9 cellular contexts compared by ENCODE assay signal in the genomic region with DNA sequence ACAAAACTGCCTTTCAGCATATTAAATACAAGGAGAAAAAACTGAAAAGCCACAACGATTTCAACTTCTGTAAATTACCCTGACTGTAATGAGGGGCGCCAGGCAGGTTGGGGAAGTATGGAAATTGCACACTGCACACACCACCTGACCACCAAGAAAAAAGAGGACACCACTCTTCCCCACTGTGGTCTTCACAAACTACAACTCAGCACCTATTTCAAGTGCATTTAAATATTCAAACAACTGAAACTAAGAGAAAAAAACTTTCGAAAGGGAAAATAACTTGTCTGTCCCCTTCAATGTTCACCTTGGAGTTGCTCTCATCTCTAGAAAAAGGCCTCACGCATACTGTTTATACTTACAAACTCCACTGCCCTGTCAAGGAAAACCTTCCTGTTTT. TPM values are rescaled to one million over a fixed set of nuclear protein-coding genes. Genes with fewer than 3 reads are reported as not detected.
DNase-seq lines count a peak whose midpoint lies in the region; ATAC-seq, FAIRE-seq and TF ChIP-seq lines count a peak whose summit lies in the region.
"Had no signal": no experiment of that assay in that cellular context is flagged by ENCODE, and none has a peak within 500 bp of the region (broad histone marks: within the 10 kb centered on the region; RNA-seq: fewer than 3 reads in every experiment).

No MANE protein-coding gene starts in this region.

- H3K36me3 ChIP-seq in right lobe of liver: peaks cover 0 to 5% (median 0%) of the 10 kb centered on the region in 4 donors
- peaks cover 17% of the 10 kb centered on the region for H3K36me3 ChIP-seq in upper lobe of right lung

- H3K27me3 Mint-ChIP-seq in activated naive CD8-positive, alpha-beta T cell: no peaks in the 10 kb centered on the region

- H3K27ac Mint-ChIP-seq in activated naive CD8-positive, alpha-beta T cell: peak overlapping the region; percentile 97

- H3K36me3 Mint-ChIP-seq in activated naive CD8-positive, alpha-beta T cell: peaks cover 4% of the 10 kb centered on the region

- in situ Hi-C loops in GM13977 (cut with MboI; ENCODE audit: low pct_unique_long_range_greater_than_20kb, low sequenced_read_pairs, unreplicated experiment): no loop called here

- intact Hi-C loops in right lobe of liver (cut with DNase I) (no loop called here), upper lobe of right lung (cut with DNase I) (no loop called here)

- TF ChIP-seq CTCF in GM13977 (IDR thresholded peaks at IDR 0.05; ENCODE audit: extremely low read depth, insufficient read depth, missing control alignments) (no peak), right lobe of liver (IDR thresholded peaks at IDR 0.05) (no peak), upper lobe of right lung (IDR thresholded peaks at IDR 0.05) (no peak)

- H3K4me1 Mint-ChIP-seq in activated naive CD8-positive, alpha-beta T cell (ENCODE audit: low read depth): peaks cover 50% of the 10 kb centered on the region

- H3K4me3 ChIP-seq in right lobe of liver (peak overlapping the region; percentile 46 to 72 (median 57)), upper lobe of right lung (peak overlapping the region; percentile 67)

- no peaks in the 10 kb centered on the region for H3K9me3 Mint-ChIP-seq in activated naive CD8-positive, alpha-beta T cell (ENCODE audit: low read depth)

- TF ChIP-seq POLR2A in right lobe of liver (IDR thresholded peaks at IDR 0.05): no peak

- H3K4me3 Mint-ChIP-seq in activated naive CD8-positive, alpha-beta T cell: peak overlapping the region; percentile 99

- peak; percentile 28 for ATAC-seq in HG03460 (IDR thresholded peaks at IDR 0.05; ENCODE audit: unreplicated experiment)
- no peak for ATAC-seq in right lobe of liver
- ATAC-seq in upper lobe of right lung: no peak

- peak; percentile 55 for DNase-seq in GM13977 (ENCODE audit: low spot score)
- DNase-seq in right lobe of liver: no peak
- no peak for DNase-seq in upper lobe of right lung
- DNase-seq in iPS-NIHi7 (ENCODE audit: extremely low spot score): no peak
- DNase-seq in GOT3 (lab: John Stamatoyannopoulos, UW): no peak
- no peak for DNase-seq in frontal cortex (ENCODE audit: low spot score in 2 of 2)

- H3K4me1 ChIP-seq in right lobe of liver (peaks cover 0 to 21% (median 3%) of the 10 kb centered on the region in 4 donors), upper lobe of right lung (peaks cover 46% of the 10 kb centered on the region)

- H3K27me3 ChIP-seq in right lobe of liver (no peaks in the 10 kb centered on the region), upper lobe of right lung (no peaks in the 10 kb centered on the region)

- H3K27ac ChIP-seq in right lobe of liver (peak overlapping the region; percentile 39 to 87 (median 50)), upper lobe of right lung (peak overlapping the region; percentile 83)

- H3K9me3 ChIP-seq in right lobe of liver (no peaks in the 10 kb centered on the region), upper lobe of right lung (no peaks in the 10 kb centered on the region)

- 4% methylated on average over 4 of the region's 4 CpGs for WGBS in right lobe of liver (ENCODE audit: insufficient coverage, low coverage, low lambda C conversion rate, missing lambda C conversion rate)

- no peak for FAIRE-seq in frontal cortex (lab: Jason Lieb, UNC)
- FAIRE-seq: TTC549 had no signal

RNA-seq across cellular contexts. Expression of a gene that starts 1.5 kb away (rescaled TPM):
- total RNA-seq in right lobe of liver (10 to 100 TPM; 22.4 to 35.9 (median 31.7) TPM), upper lobe of right lung (126 TPM), frontal cortex (29.3 TPM)

RNA-seq across cellular contexts. Expression of a gene that starts 58.3 kb away (rescaled TPM):
- total RNA-seq in right lobe of liver (10 to 100 TPM in 5 of 6 experiments, 1 to 10 TPM in 1; 6.6 to 18.6 (median 15.4) TPM), upper lobe of right lung (36.5 TPM), frontal cortex (21.6 TPM)
